8 cellular contexts compared by ENCODE assay signal in the genomic region with DNA sequence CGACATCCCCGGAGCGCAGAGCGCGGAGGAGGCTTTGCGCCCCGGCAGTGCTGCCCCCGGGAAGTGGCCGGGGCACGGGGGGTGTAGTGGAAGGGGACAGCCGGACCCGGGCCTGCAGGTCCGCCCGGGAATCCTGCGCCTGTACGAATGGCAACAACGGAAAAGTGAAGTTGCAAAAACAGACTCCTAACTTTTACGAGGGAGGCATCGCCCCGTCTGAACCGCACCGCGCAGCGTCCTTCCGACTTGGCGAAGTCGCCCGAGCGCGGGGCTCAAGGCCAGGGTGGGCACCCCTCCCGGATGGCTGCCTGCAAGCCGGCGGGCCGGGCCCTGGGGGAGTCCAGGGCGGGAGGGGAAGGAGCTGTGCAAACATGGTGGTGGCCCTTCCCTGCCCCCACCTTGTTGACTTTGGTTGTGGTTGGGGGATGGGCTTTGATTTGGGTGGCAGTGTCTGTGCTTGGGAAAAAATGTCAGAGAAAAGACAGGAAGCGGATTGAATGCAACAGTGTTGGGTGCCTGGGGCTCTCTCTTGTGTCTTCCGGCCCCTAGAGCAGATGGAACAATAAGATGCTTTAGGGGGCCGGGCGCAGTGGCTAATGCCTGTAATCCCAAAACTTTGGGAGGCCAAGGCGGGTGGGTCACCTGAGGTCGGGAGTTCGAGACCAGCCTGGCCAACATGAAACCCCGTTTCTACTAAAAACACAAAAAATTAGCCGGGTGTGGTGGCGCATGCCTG. TPM values are rescaled to one million over a fixed set of nuclear protein-coding genes. Genes with fewer than 3 reads are reported as not detected.
A peak's percentile ranks its signal among the peaks of the same experiment; 100 is the strongest.
DNase-seq lines count a peak whose midpoint lies in the region; ATAC-seq and TF ChIP-seq lines count a peak whose summit lies in the region.

No MANE protein-coding gene starts in this region.

- H3K36me3 Mint-ChIP-seq in CD8-positive, alpha-beta T cell, result peaks cover 17% of the 10 kb centered on the region
- H3K36me3 Mint-ChIP-seq in activated naive CD8-positive, alpha-beta T cell treated with anti-CD3 and anti-CD28 coated beads, Interleukin-2, amount 10 ng/mL, durations not matched to agents 7 days and 5 days, result peaks cover 17% of the 10 kb centered on the region

- CTCF ChIA-PET in CD8-positive, alpha-beta T cell (lab: Charles Lee), result interaction anchor here (0.7 kb wide), 1 partner anchor 119 kb away, joined by 3 read pairs; no protein-coding TSS in a partner anchor

- H3K4me3 Mint-ChIP-seq in CD8-positive, alpha-beta T cell, result peak overlapping the region; percentile 91
- peak overlapping the region; percentile 90 for H3K4me3 Mint-ChIP-seq in activated naive CD8-positive, alpha-beta T cell treated with anti-CD3 and anti-CD28 coated beads, Interleukin-2, amount 10 ng/mL, durations not matched to agents 7 days and 5 days

- no peaks in the 10 kb centered on the region for H3K27me3 ChIP-seq in CD8-positive, alpha-beta T cell (ENCODE audit: insufficient read depth, low read length)
- no peaks in the 10 kb centered on the region for H3K27me3 ChIP-seq in heart right ventricle
- no peaks in the 10 kb centered on the region for H3K27me3 ChIP-seq in parathyroid adenoma (ENCODE audit: control insufficient read depth, insufficient read depth, low read length)

- intact Hi-C loops in CD8-positive, alpha-beta T cell (cut with DNase I, micrococcal nuclease), result loop anchor here (1.0 to 10.0 kb wide), 6 partner anchors 42 to 1479 kb away; partner anchors contain the start of genes ACTG1 (in 1 of the 2), CBX8 (in 1 of the 2), CYTH1 (in 1 of the 2) and ENDOV (in 1 of the 2)
- intact Hi-C loops in heart right ventricle (cut with DNase I), result loop anchor here in 6 of 10 donors (5.0 to 10.0 kb wide), 4 partner anchors 39 to 117 kb away; partner anchors contain the start of genes EIF4A3 (in 4 of the 6), SGSH (in 1 of the 6) and SLC26A11 (in 1 of the 6)

- peak overlapping the region; percentile 94 for H3K27ac Mint-ChIP-seq in CD8-positive, alpha-beta T cell
- peak overlapping the region; percentile 96 for H3K27ac Mint-ChIP-seq in activated naive CD8-positive, alpha-beta T cell treated with anti-CD3 and anti-CD28 coated beads, Interleukin-2, amount 10 ng/mL, durations not matched to agents 7 days and 5 days

- H3K4me3 ChIP-seq in CD8-positive, alpha-beta T cell (ENCODE audit: low read depth, low read length), result peak overlapping the region; percentile 90
- H3K4me3 ChIP-seq in heart right ventricle, result peak overlapping the region; percentile 85 to 100 (median 96)
- H3K4me3 ChIP-seq in parathyroid adenoma (ENCODE audit: low read depth, low read length), result peak overlapping the region; percentile 92

- peak; percentile 44 to 85 (median 67) for DNase-seq in CD8-positive, alpha-beta T cell
- peak; percentile 54 for DNase-seq in HK-2 (ENCODE audit: unreplicated experiment)
- DNase-seq in activated naive CD8-positive, alpha-beta T cell treated with anti-CD3 and anti-CD28 coated beads, Interleukin-2, amount 10 ng/mL, durations not matched to agents 7 days and 5 days, result peak; percentile 78
- peak; percentile 58 to 66 for DNase-seq in heart right ventricle
- DNase-seq in SKM-1 treated with dmso at 0.1 percent for 144 hours (lab: John Stamatoyannopoulos, UW; ENCODE audit: unreplicated experiment), result no peak

- peaks cover 41% of the 10 kb centered on the region for H3K4me1 ChIP-seq in CD8-positive, alpha-beta T cell (ENCODE audit: insufficient read depth, low read length)
- peaks cover 13 to 59% (median 47%) of the 10 kb centered on the region in 9 donors for H3K4me1 ChIP-seq in heart right ventricle
- H3K4me1 ChIP-seq in parathyroid adenoma, result peaks cover 39% of the 10 kb centered on the region

- ATAC-seq in CD8-positive, alpha-beta T cell, result peak; percentile 37
- ATAC-seq in activated naive CD8-positive, alpha-beta T cell treated with anti-CD3 and anti-CD28 coated beads, Interleukin-2, amount 10 ng/mL, durations not matched to agents 7 days and 5 days (ENCODE audit: low read depth), result peak; percentile 22
- peak; percentile 13 to 51 (median 32) for ATAC-seq in heart right ventricle
- ATAC-seq in GM18873 (IDR thresholded peaks at IDR 0.05; ENCODE audit: low FRiP score, unreplicated experiment), result no peak

- H3K9me3 ChIP-seq in CD8-positive, alpha-beta T cell (ENCODE audit: low read length), result no peaks in the 10 kb centered on the region
- H3K9me3 ChIP-seq in heart right ventricle (no peaks in the 10 kb centered on the region), parathyroid adenoma (ENCODE audit: control insufficient read depth, low read length) (no peaks in the 10 kb centered on the region)

- no peaks in the 10 kb centered on the region for H3K9me3 Mint-ChIP-seq in CD8-positive, alpha-beta T cell
- H3K9me3 Mint-ChIP-seq in activated naive CD8-positive, alpha-beta T cell treated with anti-CD3 and anti-CD28 coated beads, Interleukin-2, amount 10 ng/mL, durations not matched to agents 7 days and 5 days, result no peaks in the 10 kb centered on the region

- peak overlapping the region; percentile 74 for H3K27ac ChIP-seq in CD8-positive, alpha-beta T cell (ENCODE audit: low read depth, low read length)
- H3K27ac ChIP-seq in heart right ventricle, result peak overlapping the region; percentile 98 to 100 (median 99)
- H3K27ac ChIP-seq in parathyroid adenoma, result peak overlapping the region; percentile 99

- TF ChIP-seq CTCF in CD8-positive, alpha-beta T cell (IDR thresholded peaks at IDR 0.05), result no peak
- no peak for TF ChIP-seq CTCF in heart right ventricle (IDR thresholded peaks at IDR 0.05)
- no peak for TF ChIP-seq CTCF in parathyroid adenoma (IDR thresholded peaks at IDR 0.05)

- H3K36me3 ChIP-seq in CD8-positive, alpha-beta T cell (ENCODE audit: insufficient read depth, low read length), result no peaks in the 10 kb centered on the region
- H3K36me3 ChIP-seq in heart right ventricle, result peaks cover 0 to 20% (median 0%) of the 10 kb centered on the region in 9 donors
- H3K36me3 ChIP-seq in parathyroid adenoma (ENCODE audit: control insufficient read depth, insufficient read depth, low read length), result no peaks in the 10 kb centered on the region

- peaks cover 18% of the 10 kb centered on the region for H3K79me2 ChIP-seq in parathyroid adenoma

- peak overlapping the region; percentile 67 for H2AFZ ChIP-seq in parathyroid adenoma

- H3K9ac ChIP-seq in parathyroid adenoma, result peak overlapping the region; percentile 97

- peak overlapping the region; percentile 99 for H3K4me2 ChIP-seq in parathyroid adenoma (ENCODE audit: low read length)

- H3K27me3 Mint-ChIP-seq in CD8-positive, alpha-beta T cell (ENCODE audit: low read depth), result no peaks in the 10 kb centered on the region
- H3K27me3 Mint-ChIP-seq in activated naive CD8-positive, alpha-beta T cell treated with anti-CD3 and anti-CD28 coated beads, Interleukin-2, amount 10 ng/mL, durations not matched to agents 7 days and 5 days, result no peaks in the 10 kb centered on the region

- peaks cover 47% of the 10 kb centered on the region for H3K4me1 Mint-ChIP-seq in CD8-positive, alpha-beta T cell (ENCODE audit: low read depth)
- H3K4me1 Mint-ChIP-seq in activated naive CD8-positive, alpha-beta T cell treated with anti-CD3 and anti-CD28 coated beads, Interleukin-2, amount 10 ng/mL, durations not matched to agents 7 days and 5 days, result peaks cover 33% of the 10 kb centered on the region

- peak; percentile 17; the same call in 1 of the 2 replicates for TF ChIP-seq POLR2A in Raji (IDR thresholded peaks at IDR 0.05; ENCODE audit: insufficient read depth, low read depth, low read length)

- POLR2A ChIA-PET in CD8-positive, alpha-beta T cell (lab: Charles Lee), result interaction anchor here (0.6 to 1.0 kb wide), 3 partner anchors 11 to 160 kb away, joined by 3 to 4 read pairs (median 3); partner anchors contain the start of gene GAA
- POLR2A ChIA-PET in activated naive CD8-positive, alpha-beta T cell treated with anti-CD3 and anti-CD28 coated beads, Interleukin-2, amount 10 ng/mL, durations not matched to agents 7 days and 5 days (lab: Charles Lee), result interaction anchor here (1.2 to 1.6 kb wide), 4 partner anchors 17 to 115 kb away, joined by 4 to 10 read pairs (median 5); no protein-coding TSS in a partner anchor

- 2 to 4% methylated on average over 45 of the region's 45 CpGs for WGBS in heart right ventricle, 2 donors

RNA-seq across cellular contexts. Expression of gene RNF213, which starts 0.7 kb away (rescaled TPM):
- total RNA-seq in CD8-positive, alpha-beta T cell, result 100 to 1,000 TPM; 318 to 336 TPM
- 100 to 1,000 TPM; 488 TPM for total RNA-seq in activated naive CD8-positive, alpha-beta T cell treated with anti-CD3 and anti-CD28 coated beads, Interleukin-2, amount 10 ng/mL, durations not matched to agents 7 days and 5 days
- total RNA-seq in heart right ventricle, result 10 to 100 TPM; 26.0 to 97.0 (median 31.7) TPM
- 10 to 100 TPM; 13.1 to 58.7 TPM for polyA plus RNA-seq in heart right ventricle

RNA-seq across cellular contexts. Expression of gene SLC26A11, which starts 41.1 kb away (rescaled TPM):
- 10 to 100 TPM; 44.4 to 48.7 TPM for total RNA-seq in CD8-positive, alpha-beta T cell
- 10 to 100 TPM; 45.3 to 45.4 TPM for total RNA-seq in activated naive CD8-positive, alpha-beta T cell treated with anti-CD3 and anti-CD28 coated beads, Interleukin-2, amount 10 ng/mL, durations not matched to agents 7 days and 5 days
- total RNA-seq in heart right ventricle, result 1 to 10 TPM; 3.9 to 8.6 (median 5.1) TPM
- 1 to 10 TPM; 3.0 to 5.6 TPM for polyA plus RNA-seq in heart right ventricle

RNA-seq across cellular contexts. Expression of gene SGSH, which starts 41.2 kb away (rescaled TPM):
- total RNA-seq in CD8-positive, alpha-beta T cell, result 10 to 100 TPM; 80.3 to 86.6 TPM
- total RNA-seq in activated naive CD8-positive, alpha-beta T cell treated with anti-CD3 and anti-CD28 coated beads, Interleukin-2, amount 10 ng/mL, durations not matched to agents 7 days and 5 days, result 10 to 100 TPM; 51.3 to 57.1 TPM
- 10 to 100 TPM in 9 of 10 donors, 1 to 10 TPM in 1; 7.3 to 18.0 (median 14.0) TPM for total RNA-seq in heart right ventricle
- 10 to 100 TPM in 1 of 2 donors, 1 to 10 TPM in 1; 10.0 to 21.7 TPM for polyA plus RNA-seq in heart right ventricle

Comparison
In these comparisons a context has a peak if more than half of its experiments do, and no peak if none do; other contexts are left out.
1. RNA of gene SLC26A11, which starts 41.1 kb away (total RNA-seq): 44.4 to 48.7 TPM in CD8-positive, alpha-beta T cell and 45.3 to 45.4 TPM in activated naive CD8-positive, alpha-beta T cell treated with anti-CD3 and anti-CD28 coated beads, Interleukin-2, amount 10 ng/mL, durations not matched to agents 7 days and 5 days; 3.9 to 8.6 TPM in heart right ventricle; every median in the first group is over 4 times any median in the second.
2. Peak in every context shown above with its lines, with median percentiles within 50 percentile points of each other: H3K27ac ChIP-seq and H3K4me3 ChIP-seq.